12 cellular contexts compared by ENCODE assay signal in genomic region chr2:19021100-19021476, GRCh38.
A peak's percentile ranks its signal among the peaks of the same experiment; 100 is the strongest.
DNase-seq lines count a peak whose midpoint lies in the region; ATAC-seq and TF ChIP-seq lines count a peak whose summit lies in the region.
"Had no signal": no experiment of that assay in that cellular context is flagged by ENCODE, and none has a peak within 500 bp of the region (broad histone marks: within the 10 kb centered on the region; RNA-seq: fewer than 3 reads in every experiment).

No MANE protein-coding gene starts in this region.

- no peak overlapping the region for H2BK15ac ChIP-seq in mesendoderm (replicated peaks; ENCODE audit: low read depth)

- H4K5ac ChIP-seq in mesendoderm (ENCODE audit: low read length) = no peak overlapping the region

- H3K79me1 ChIP-seq in mesendoderm (ENCODE audit: low read length) = no peaks in the 10 kb centered on the region

- H2AK5ac ChIP-seq in mesendoderm (ENCODE audit: low read length) = no peak overlapping the region

- no peak overlapping the region for H2BK5ac ChIP-seq in mesendoderm (ENCODE audit: low read length)

- H3K4ac ChIP-seq in mesendoderm (ENCODE audit: low read depth, low read length) = no peak overlapping the region

- no peak overlapping the region for H3K56ac ChIP-seq in mesendoderm (ENCODE audit: low read length)

- TF ChIP-seq CTCF in AG09309 (IDR thresholded peaks at IDR 0.05; ENCODE audit: control insufficient read depth, insufficient read depth, low read depth, low read length, missing control alignments) (no peak), epithelial cell of proximal tubule (conservative IDR thresholded peaks at IDR 0.05; ENCODE audit: low read depth, low read length) (no peak)

- H3K27me3 ChIP-seq in mesendoderm (ENCODE audit: insufficient read depth, low read length, poor library complexity) = no peaks in the 10 kb centered on the region

- H3K27ac ChIP-seq in mesendoderm (ENCODE audit: low read depth, low read length) = no peak overlapping the region

- H2BK120ac ChIP-seq in mesendoderm (ENCODE audit: low read depth, low read length) = no peak overlapping the region

- no peak overlapping the region for H3K4me2 ChIP-seq in mesendoderm (ENCODE audit: low read length)

- no CpG with 5 or more reads among the region's 4 CpGs for WGBS in mesendoderm (ENCODE audit: extremely low coverage, insufficient coverage, low lambda C conversion rate)

- no peak overlapping the region for H3K4me3 ChIP-seq in AG09309 (ENCODE audit: control insufficient read depth, low read depth, low read length)
- H3K4me3 ChIP-seq in epithelial cell of proximal tubule (ENCODE audit: low read depth, low read length) = no peak overlapping the region
- no peak overlapping the region for H3K4me3 ChIP-seq in mesendoderm (ENCODE audit: low read length)

- H3K9ac ChIP-seq in mesendoderm (ENCODE audit: low read length) = no peak overlapping the region

- H4K8ac ChIP-seq in mesendoderm (ENCODE audit: low read depth, low read length) = no peak overlapping the region

- H3K79me2 ChIP-seq in mesendoderm (ENCODE audit: control insufficient read depth, insufficient read depth, low read length) = no peaks in the 10 kb centered on the region

- no peak overlapping the region for H3K18ac ChIP-seq in mesendoderm (ENCODE audit: low read length)

- peak; percentile 80 for DNase-seq in AG09309 (ENCODE audit: low read depth)
- DNase-seq in NCI-H226 = peak; percentile 39
- DNase-seq in epithelial cell of proximal tubule (ENCODE audit: low read depth) = peak; percentile 31
- peak; percentile 50 for DNase-seq in mesendoderm
- no peak for DNase-seq in DMS79 (lab: John Stamatoyannopoulos, UW)
- DNase-seq in NCI-H510A (lab: John Stamatoyannopoulos, UW) = no peak
- DNase-seq: activated naive CD4-positive, alpha-beta T cell; CD4-positive, CD25-positive, alpha-beta regulatory T cell; erythroblast; naive B cell had no signal

- ATAC-seq in GM18861 (IDR thresholded peaks at IDR 0.05; ENCODE audit: unreplicated experiment) = no peak
- no peak for ATAC-seq in HG02970 (IDR thresholded peaks at IDR 0.05; ENCODE audit: low FRiP score, unreplicated experiment)

- H3K4me1 ChIP-seq in mesendoderm (ENCODE audit: control insufficient read depth, low read depth, low read length) = no peaks in the 10 kb centered on the region

- no peak overlapping the region for H3K23ac ChIP-seq in mesendoderm (ENCODE audit: low read length)

- no peaks in the 10 kb centered on the region for H3K36me3 ChIP-seq in mesendoderm (ENCODE audit: control insufficient read depth, insufficient read depth, low read length)

Comparison
In these comparisons a context has a peak if more than half of its experiments do, and no peak if none do; other contexts are left out.
1. DNase-seq: peak in AG09309 (single experiment), NCI-H226 (single experiment), epithelial cell of proximal tubule (single experiment) and mesendoderm (single experiment); none in DMS79 (single experiment) and NCI-H510A (single experiment).